In genomic region chr14:57343545-57344297, GRCh38 we compare ENCODE assay signal across 7 cellular contexts. TPM values are rescaled to one million over a fixed set of nuclear protein-coding genes. Genes with fewer than 3 reads are reported as not detected.
DNase-seq lines count a peak whose midpoint lies in the region; ATAC-seq and TF ChIP-seq lines count a peak whose summit lies in the region.
"Not testable (repeated sequence)": the region's sequence is repeated elsewhere in the genome, so short reads cannot be mapped to it uniquely, and the experiment has no call there.

No MANE protein-coding gene starts in this region.

- not testable (repeated sequence) for H3K36me3 ChIP-seq in HUES6 (ENCODE audit: control insufficient read depth, insufficient read depth, low read length); SK-N-SH (replicated peaks in 1 of 2; ENCODE audit: control insufficient read depth in 1 of 2, insufficient read depth in 2 of 2, low read length in 1 of 2)

- peak overlapping the region; percentile 68 for H3K9ac ChIP-seq in HUES6 (ENCODE audit: low read length)
- not testable (repeated sequence) for H3K9ac ChIP-seq in SK-N-SH

- not testable (repeated sequence) for H3F3A ChIP-seq in SK-N-SH (replicated peaks; ENCODE audit: insufficient read depth)

- 16% methylated on average over 30 of the region's 34 CpGs for WGBS in SK-N-SH (ENCODE audit: low lambda C conversion rate)

- H3K4me1 Mint-ChIP-seq in Calu3 (ENCODE audit: low read depth, unreplicated experiment); effector memory CD8-positive, alpha-beta T cell (ENCODE audit: low read depth in 2 of 2); mesothelial cell of epicardium; osteocyte (ENCODE audit: unreplicated experiment): not testable (repeated sequence)

- DNase-seq in Calu3; SK-N-SH; effector memory CD8-positive, alpha-beta T cell; mesothelial cell of epicardium (ENCODE audit: low spot score in 2 of 2, unreplicated experiment in 2 of 2); osteocyte (ENCODE audit: extremely low spot score, unreplicated experiment): not testable (repeated sequence)

- not testable (repeated sequence) for H3K27me3 ChIP-seq in HUES6 (ENCODE audit: control insufficient read depth, insufficient read depth, low read length); SK-N-SH (ENCODE audit: insufficient read depth)

- H3K9me3 Mint-ChIP-seq in Calu3 (ENCODE audit: low read depth, unreplicated experiment); effector memory CD8-positive, alpha-beta T cell; mesothelial cell of epicardium; osteocyte (ENCODE audit: unreplicated experiment): not testable (repeated sequence)

- not testable (repeated sequence) for TF ChIP-seq EP300 in SK-N-SH (IDR thresholded peaks at IDR 0.05; ENCODE audit: borderline replicate concordance in 1 of 2, low read depth in 1 of 2, low read length in 1 of 2)

- not testable (repeated sequence) for H3K27me3 Mint-ChIP-seq in Calu3 (ENCODE audit: unreplicated experiment); mesothelial cell of epicardium (ENCODE audit: low read depth)
- peaks cover 10 to 14% of the 10 kb centered on the region in 2 donors for H3K27me3 Mint-ChIP-seq in effector memory CD8-positive, alpha-beta T cell
- peaks cover 14% of the 10 kb centered on the region for H3K27me3 Mint-ChIP-seq in osteocyte (ENCODE audit: unreplicated experiment)

- POLR2A ChIA-PET in SK-N-SH (lab: Yijun Ruan, JAX): not testable (repeated sequence)

- H2AFZ ChIP-seq in SK-N-SH (ENCODE audit: low read depth): peak overlapping the region; percentile 41; the same call in 1 of the 2 replicates

- not testable (repeated sequence) for TF ChIP-seq RAD21 in SK-N-SH (IDR thresholded peaks at IDR 0.05; ENCODE audit: low read length)

- H3K4me3 ChIP-seq in HUES6 (ENCODE audit: low read depth, low read length): peak overlapping the region; percentile 57
- peak overlapping the region; percentile 42 to 47; a peak in 3 of 4 replicates for H3K4me3 ChIP-seq in SK-N-SH (ENCODE audit: low read depth in 2 of 2, low read length in 1 of 2)
- H3K4me3 ChIP-seq in iPS-11a (ENCODE audit: low read depth, low read length): peak overlapping the region; percentile 13

- not testable (repeated sequence) for H3K9me2 ChIP-seq in SK-N-SH

- not testable (repeated sequence) for H3K27ac Mint-ChIP-seq in Calu3 (ENCODE audit: unreplicated experiment); effector memory CD8-positive, alpha-beta T cell; mesothelial cell of epicardium; osteocyte (ENCODE audit: unreplicated experiment)

- ATAC-seq in effector memory CD8-positive, alpha-beta T cell (replicated peaks): not testable (repeated sequence)

- H3K27ac ChIP-seq in HUES6 (ENCODE audit: low read depth, low read length): peak overlapping the region; percentile 53; the same call in 1 of the 2 replicates
- H3K27ac ChIP-seq in SK-N-SH (ENCODE audit: low read depth in 2 of 2, low read length in 1 of 2): not testable (repeated sequence)

- not testable (repeated sequence) for TF ChIP-seq CTCF in Calu3 (IDR thresholded peaks at IDR 0.05; ENCODE audit: unreplicated experiment); SK-N-SH (IDR thresholded peaks at IDR 0.05); mesothelial cell of epicardium (IDR thresholded peaks at IDR 0.05; ENCODE audit: unreplicated experiment); osteocyte (IDR thresholded peaks at IDR 0.05)

- BruUV-seq in Calu3 (replicated peaks; lab: Mats Ljungman, UMichigan): not testable (repeated sequence)

- not testable (repeated sequence) for H3K79me2 ChIP-seq in SK-N-SH (ENCODE audit: insufficient read depth)

- CTCF ChIA-PET in Calu3 (lab: Charles Lee): interaction anchor here (1.2 kb wide), 1 partner anchor 112 kb away, joined by 3 read pairs; no protein-coding TSS in a partner anchor
- CTCF ChIA-PET in SK-N-SH (lab: Yijun Ruan, JAX): not testable (repeated sequence)

- H3K4me2 ChIP-seq in SK-N-SH: not testable (repeated sequence)

- not testable (repeated sequence) for H4K20me1 ChIP-seq in SK-N-SH (ENCODE audit: insufficient read depth)

- H3K9me3 ChIP-seq in HUES6 (ENCODE audit: control insufficient read depth, insufficient read depth, low read depth, low read length); SK-N-SH: not testable (repeated sequence)

- intact Hi-C loops in Calu3 (cut with micrococcal nuclease; ENCODE audit: unreplicated experiment): not testable (repeated sequence)

- H3K36me3 Mint-ChIP-seq in Calu3 (ENCODE audit: insufficient read depth, unreplicated experiment); effector memory CD8-positive, alpha-beta T cell (ENCODE audit: insufficient read depth); mesothelial cell of epicardium; osteocyte (ENCODE audit: unreplicated experiment): not testable (repeated sequence)

- H3K4me3 Mint-ChIP-seq in Calu3 (ENCODE audit: low read depth, unreplicated experiment) (peak overlapping the region; percentile 71), mesothelial cell of epicardium (peak overlapping the region; percentile 67), osteocyte (ENCODE audit: unreplicated experiment) (peak overlapping the region; percentile 53)
- peak overlapping the region; percentile 33 to 60 for H3K4me3 Mint-ChIP-seq in effector memory CD8-positive, alpha-beta T cell

- H3K4me1 ChIP-seq in HUES6 (ENCODE audit: control insufficient read depth, insufficient read depth, low read length); SK-N-SH (ENCODE audit: control insufficient read depth in 1 of 2, insufficient read depth in 2 of 2, low read depth in 1 of 2, low read length in 1 of 2): not testable (repeated sequence)

TF ChIP-seq in SK-N-SH, 30 proteins besides CTCF, POLR2A, EP300 and RAD21:
- TF ChIP-seq YY1 (IDR thresholded peaks at IDR 0.05; ENCODE audit: low read depth) (peak; percentile 71), GABPA (IDR thresholded peaks at IDR 0.05; ENCODE audit: low read depth) (peak; percentile 12; the same call in 1 of the 2 replicates)

RNA-seq across cellular contexts. Expression of gene NAA30, which starts 46.7 kb away (rescaled TPM):
- total RNA-seq in Calu3 (2022): 16.0 and 17.2 TPM in 2 replicates
- polyA plus RNA-seq in SK-N-SH (2012; rRNA removed): 3.0 and 4.3 TPM in 2 replicates
- polyA plus RNA-seq in SK-N-SH (2012; cell fraction: cytosol; rRNA removed): 4.2 and 5.1 TPM in 2 replicates
- polyA plus RNA-seq in SK-N-SH (2012; cell fraction: nucleus; rRNA removed): 1.4 and 3.0 TPM in 2 replicates
- 19.2 TPM in 3 replicates for total RNA-seq in mesothelial cell of epicardium
- 13.5 and 15.1 TPM in 2 replicates for total RNA-seq in osteocyte
